22 cellular contexts compared by ENCODE assay signal in genomic region chr11:65205602-65205967, GRCh38. TPM values are rescaled to one million over a fixed set of nuclear protein-coding genes. Genes with fewer than 3 reads are reported as not detected.
"Had no signal": no experiment of that assay in that cellular context is flagged by ENCODE, and none has a peak within 500 bp of the region (broad histone marks: within the 10 kb centered on the region; RNA-seq: fewer than 3 reads in every experiment).

No MANE protein-coding gene starts in this region.

- FAIRE-seq: endometrium had no signal

- H3K27ac Mint-ChIP-seq: mesothelial cell of epicardium; natural killer cell treated with Interleukin-12 subunit alpha and Interleukin-12 subunit beta and Interleukin-15 and Interleukin-18, amount 100 ng/mL, for 72 hours; progenitor cell of endocrine pancreas had no signal

- H3K9me3 ChIP-seq: gastrocnemius medialis, left lung, testis, upper lobe of left lung had no signal

- H3K27ac ChIP-seq: coronary artery, gastrocnemius medialis, left lung, skin epidermis, testis, VCaP had no signal

- H3K27me3 Mint-ChIP-seq: natural killer cell treated with Interleukin-12 subunit alpha and Interleukin-12 subunit beta and Interleukin-15 and Interleukin-18, amount 100 ng/mL, for 72 hours; progenitor cell of endocrine pancreas; stimulated activated naive CD8-positive, alpha-beta T cell treated with anti-CD3 and anti-CD28 coated beads, Interleukin-15, amount 100 ng/mL, for 72 hours had no signal

- H3K4me1 Mint-ChIP-seq: mesothelial cell of epicardium had no signal

- H3K4me3 ChIP-seq: coronary artery, gastrocnemius medialis, left lung, skin epidermis, testis, upper lobe of left lung had no signal

- H3K4me1 ChIP-seq: gastrocnemius medialis, testis had no signal

- ATAC-seq: left lung had no signal

- H3K27me3 ChIP-seq: gastrocnemius medialis, left lung, testis, upper lobe of left lung had no signal

- H3K9me3 Mint-ChIP-seq: activated T-cell treated with anti-CD3 and anti-CD28 coated beads, Interleukin-2, amount 50 U/mL, for 4 hours; mesothelial cell of epicardium; natural killer cell treated with Interleukin-12 subunit alpha and Interleukin-12 subunit beta and Interleukin-15 and Interleukin-18, amount 100 ng/mL, for 72 hours; stimulated activated naive CD8-positive, alpha-beta T cell treated with anti-CD3 and anti-CD28 coated beads, Interleukin-15, amount 100 ng/mL, for 72 hours had no signal

- DNase-seq: activated CD4-positive, alpha-beta T cell treated with anti-CD3 and anti-CD28 coated beads for 1 hour; activated effector memory CD4-positive, alpha-beta T cell treated with anti-CD3 and anti-CD28 coated beads, Interleukin-2, amount 50 U/mL, for 16 hours; activated naive CD4-positive, alpha-beta T cell treated with anti-CD3 and anti-CD28 coated beads, Interleukin-2, amount 50 U/mL, for 16 hours; activated T-cell treated with anti-CD3 and anti-CD28 coated beads, Interleukin-2, amount 50 U/mL, for 4 hours; aorta; gastrocnemius medialis; left lung; occipital lobe; stimulated activated naive CD8-positive, alpha-beta T cell treated with anti-CD3 and anti-CD28 coated beads, Interleukin-15, amount 100 ng/mL, for 72 hours; T-helper 2 cell; testis had no signal

- H3K4me3 Mint-ChIP-seq: activated T-cell treated with anti-CD3 and anti-CD28 coated beads, Interleukin-2, amount 50 U/mL, for 4 hours; mesothelial cell of epicardium; natural killer cell treated with Interleukin-12 subunit alpha and Interleukin-12 subunit beta and Interleukin-15 and Interleukin-18, amount 100 ng/mL, for 72 hours; stimulated activated naive CD8-positive, alpha-beta T cell treated with anti-CD3 and anti-CD28 coated beads, Interleukin-15, amount 100 ng/mL, for 72 hours had no signal

RNA-seq across cellular contexts. Expression of gene SPDYC, which starts 35.6 kb away (rescaled TPM):
- total RNA-seq: activated T-cell treated with anti-CD3 and anti-CD28 coated beads, Interleukin-2, amount 50 U/mL, for 4 hours; aorta; gastrocnemius medialis; kidney epithelial cell; left lung; lung microvascular endothelial cell; mesothelial cell of epicardium; natural killer cell treated with Interleukin-12 subunit alpha and Interleukin-12 subunit beta and Interleukin-15 and Interleukin-18, amount 100 ng/mL, for 72 hours; occipital lobe; progenitor cell of endocrine pancreas; upper lobe of left lung had no signal
- polyA plus RNA-seq: aorta, esophagus had no signal
